Comparison of ENCODE assay signal across 8 cellular contexts in genomic region chr2:44479127-44479887, GRCh38.
DNase-seq lines count a peak whose midpoint lies in the region; ATAC-seq lines count a peak whose summit lies in the region.

No MANE protein-coding gene starts in this region.

- no peak overlapping the region for H3K4me3 Mint-ChIP-seq in natural killer cell treated with Interleukin-12 subunit alpha and Interleukin-12 subunit beta and Interleukin-15 and Interleukin-18, amount 100 ng/mL, for 72 hours

- H3K4me1 Mint-ChIP-seq in natural killer cell treated with Interleukin-12 subunit alpha and Interleukin-12 subunit beta and Interleukin-15 and Interleukin-18, amount 100 ng/mL, for 72 hours (ENCODE audit: low read depth in 2 of 2) = no peaks in the 10 kb centered on the region

- H3K27ac Mint-ChIP-seq in natural killer cell treated with Interleukin-12 subunit alpha and Interleukin-12 subunit beta and Interleukin-15 and Interleukin-18, amount 100 ng/mL, for 72 hours = no peak overlapping the region

- ATAC-seq in GM21381 (IDR thresholded peaks at IDR 0.05; ENCODE audit: unreplicated experiment) (peak; percentile 89), GM18861 (IDR thresholded peaks at IDR 0.05; ENCODE audit: unreplicated experiment) (no peak)
- ATAC-seq in natural killer cell treated with Interleukin-12 subunit alpha and Interleukin-12 subunit beta and Interleukin-15 and Interleukin-18, amount 100 ng/mL, for 72 hours = peak; percentile 92 to 94

- no peaks in the 10 kb centered on the region for H3K27me3 Mint-ChIP-seq in natural killer cell treated with Interleukin-12 subunit alpha and Interleukin-12 subunit beta and Interleukin-15 and Interleukin-18, amount 100 ng/mL, for 72 hours

- H3K9me3 Mint-ChIP-seq in natural killer cell treated with Interleukin-12 subunit alpha and Interleukin-12 subunit beta and Interleukin-15 and Interleukin-18, amount 100 ng/mL, for 72 hours = no peaks in the 10 kb centered on the region

- H3K36me3 Mint-ChIP-seq in natural killer cell treated with Interleukin-12 subunit alpha and Interleukin-12 subunit beta and Interleukin-15 and Interleukin-18, amount 100 ng/mL, for 72 hours = no peaks in the 10 kb centered on the region

- DNase-seq in DMS53 (lab: John Stamatoyannopoulos, UW) (peak; percentile 91), HPDE6-E6E7 (ENCODE audit: extremely low spot score) (peak; percentile 66), NCI-H526 (lab: John Stamatoyannopoulos, UW) (peak; percentile 47 to 85), fibroblast of gingiva (ENCODE audit: low read depth) (peak; percentile 83)
- DNase-seq in activated CD4-positive, alpha-beta T cell treated with anti-CD3 and anti-CD28 coated beads, Interleukin-2, amount 50 U/mL, for 1 hour = peak; percentile 6
- DNase-seq in natural killer cell treated with Interleukin-12 subunit alpha and Interleukin-12 subunit beta and Interleukin-15 and Interleukin-18, amount 100 ng/mL, for 72 hours (ENCODE audit: low spot score) = peak; percentile 63

Comparison
In these comparisons a context has a peak if more than half of its experiments do, and no peak if none do; other contexts are left out.
1. DNase-seq: peak in every context shown above with its lines; median percentile 91 in DMS53; 83 in fibroblast of gingiva; 66 in HPDE6-E6E7; 66 in NCI-H526; 63 in natural killer cell treated with Interleukin-12 subunit alpha and Interleukin-12 subunit beta and Interleukin-15 and Interleukin-18, amount 100 ng/mL, for 72 hours; 6 in activated CD4-positive, alpha-beta T cell treated with anti-CD3 and anti-CD28 coated beads, Interleukin-2, amount 50 U/mL, for 1 hour.